ENCODE assay signal across 6 cellular contexts in genomic region chr19:48403606-48404005, GRCh38. TPM values are rescaled to one million over a fixed set of nuclear protein-coding genes. Genes with fewer than 3 reads are reported as not detected.
A peak's percentile ranks its signal among the peaks of the same experiment; 100 is the strongest.
DNase-seq lines count a peak whose midpoint lies in the region; ATAC-seq and TF ChIP-seq lines count a peak whose summit lies in the region.

No MANE protein-coding gene starts in this region.

- no peaks in the 10 kb centered on the region for H3K9me2 ChIP-seq in PC-9 (ENCODE audit: insufficient read depth)

- peaks cover 81% of the 10 kb centered on the region for H3K79me2 ChIP-seq in PC-9 (ENCODE audit: low read depth)

- H3K27ac Mint-ChIP-seq in endodermal cell, result no peak overlapping the region

- H3K4me1 ChIP-seq in BE2C, result peaks cover 11% of the 10 kb centered on the region
- H3K4me1 ChIP-seq in PC-9 (replicated peaks; ENCODE audit: insufficient read depth), result peaks cover 19% of the 10 kb centered on the region
- no peaks in the 10 kb centered on the region for H3K4me1 ChIP-seq in endodermal cell (ENCODE audit: control insufficient read depth, insufficient read depth, low read length)
- H3K4me1 ChIP-seq in effector memory CD4-positive, alpha-beta T cell (ENCODE audit: control insufficient read depth, insufficient read depth, low read length, poor library complexity, severe bottlenecking), result no peaks in the 10 kb centered on the region

- H3K27me3 Mint-ChIP-seq in endodermal cell (ENCODE audit: insufficient read depth), result peaks cover 2% of the 10 kb centered on the region

- peaks cover 28% of the 10 kb centered on the region for H3F3A ChIP-seq in PC-9 (ENCODE audit: insufficient read depth, low read depth)

- H3K4me1 Mint-ChIP-seq in endodermal cell, result peaks cover 6% of the 10 kb centered on the region

- peak; percentile 55 for ATAC-seq in GM21390 (IDR thresholded peaks at IDR 0.05; ENCODE audit: unreplicated experiment)

- no peaks in the 10 kb centered on the region for H3K36me3 Mint-ChIP-seq in endodermal cell (ENCODE audit: low read depth)

- TF ChIP-seq CTCF in BE2C (IDR thresholded peaks at IDR 0.05; ENCODE audit: low read depth, low read length) (no peak), PC-9 (conservative IDR thresholded peaks at IDR 0.05) (no peak), endodermal cell (conservative IDR thresholded peaks at IDR 0.05) (no peak)

- H3K4me2 ChIP-seq in PC-9, result no peak overlapping the region

- no peak overlapping the region for H3K9ac ChIP-seq in endodermal cell (ENCODE audit: extremely low read depth, low read length, poor library complexity, severe bottlenecking)

- BruUV-seq in PC-9 (replicated peaks; lab: Mats Ljungman, UMichigan), result no TSS peak

- H3K27ac ChIP-seq in PC-9, result no peak overlapping the region
- no peak overlapping the region for H3K27ac ChIP-seq in endodermal cell (ENCODE audit: low read depth, low read length)
- H3K27ac ChIP-seq in effector memory CD4-positive, alpha-beta T cell (ENCODE audit: insufficient read depth, low read length, poor library complexity, severe bottlenecking), result no peak overlapping the region

- no peaks in the 10 kb centered on the region for H3K9me3 ChIP-seq in BE2C
- no peaks in the 10 kb centered on the region for H3K9me3 ChIP-seq in PC-9 (ENCODE audit: insufficient read depth, low read depth)
- no peaks in the 10 kb centered on the region for H3K9me3 ChIP-seq in endodermal cell (ENCODE audit: control insufficient read depth, low read length)
- no peaks in the 10 kb centered on the region for H3K9me3 ChIP-seq in effector memory CD4-positive, alpha-beta T cell (ENCODE audit: control insufficient read depth, low read length)

- H3K4me3 Mint-ChIP-seq in endodermal cell, result no peak overlapping the region

- H3K36me3 ChIP-seq in BE2C (no peaks in the 10 kb centered on the region), PC-9 (ENCODE audit: low read depth) (no peaks in the 10 kb centered on the region), endodermal cell (ENCODE audit: control insufficient read depth, insufficient read depth, low read length) (no peaks in the 10 kb centered on the region)
- H3K36me3 ChIP-seq in effector memory CD4-positive, alpha-beta T cell (ENCODE audit: control insufficient read depth, insufficient read depth, low read length), result no peaks in the 10 kb centered on the region

- intact Hi-C loops in PC-9 (cut with micrococcal nuclease; ENCODE audit: unreplicated experiment), result no loop called here

- H3K4me3 ChIP-seq in BE2C (ENCODE audit: low read depth, low read length) (no peak overlapping the region), PC-9 (no peak overlapping the region), endodermal cell (ENCODE audit: low read length) (no peak overlapping the region)
- H3K4me3 ChIP-seq in effector memory CD4-positive, alpha-beta T cell (ENCODE audit: insufficient read depth, low read depth, low read length, poor library complexity, severe bottlenecking), result no peak overlapping the region

- H3K27me3 ChIP-seq in BE2C (no peaks in the 10 kb centered on the region), PC-9 (ENCODE audit: insufficient read depth, low read depth) (no peaks in the 10 kb centered on the region), endodermal cell (ENCODE audit: control insufficient read depth, insufficient read depth, low read length, poor library complexity, severe bottlenecking) (no peaks in the 10 kb centered on the region)
- H3K27me3 ChIP-seq in effector memory CD4-positive, alpha-beta T cell (replicated peaks; ENCODE audit: control insufficient read depth, insufficient read depth, low read length, poor library complexity, severe bottlenecking), result no peaks in the 10 kb centered on the region

- POLR2A ChIA-PET in PC-9 (lab: Charles Lee; ENCODE audit: unreplicated experiment), result interaction anchor here (0.6 to 0.7 kb wide), 3 partner anchors 13 to 98 kb away, joined by 3 to 22 read pairs (median 3); partner anchors contain the start of gene TMEM143

- WGBS in endodermal cell (ENCODE audit: insufficient coverage in 1 of 2, insufficient read length in 1 of 2), 2 experiments, result 48 to 59% methylated on average over 2 to 3 of the region's 3 CpGs

- H4K20me1 ChIP-seq in PC-9 (ENCODE audit: insufficient read depth), result peaks cover 50% of the 10 kb centered on the region

- CTCF ChIA-PET in PC-9 (lab: Charles Lee), result interaction anchor here (0.6 kb wide), 1 partner anchor 107 kb away, joined by 3 read pairs; no protein-coding TSS in a partner anchor

- no peak overlapping the region for H2AFZ ChIP-seq in PC-9

- DNase-seq in BE2C (peak; percentile 78), PC-9 (peak; percentile 35), endodermal cell (peak; percentile 90)
- DNase-seq in stimulated activated CD8-positive, alpha-beta memory T cell treated with anti-CD3 and anti-CD28 coated beads, Interleukin-4, amount 100 ng/mL, for 24 hours (ENCODE audit: low read depth), result peak; percentile 29
- no peak for DNase-seq in effector memory CD4-positive, alpha-beta T cell

- no peaks in the 10 kb centered on the region for H3K9me3 Mint-ChIP-seq in endodermal cell

RNA-seq across cellular contexts. Expression of gene GRIN2D, which starts 10.1 kb away (rescaled TPM):
- 0.31 TPM for polyA plus RNA-seq in BE2C (2012; ENCODE audit: insufficient read depth, insufficient read length, low read depth)
- total RNA-seq in PC-9 (2021), result 3.2 and 3.8 TPM in 2 replicates
- 1 to 10 TPM in 1 of 2 donors, under 1 TPM in 1; 0.77 to 1.2 TPM for total RNA-seq in endodermal cell
- 10.1 TPM for polyA plus RNA-seq in endodermal cell (2013, experiment 1 of 2)
- polyA plus RNA-seq in endodermal cell (2013, experiment 2 of 2), result 9.3 TPM

RNA-seq across cellular contexts. Expression of gene KDELR1, which starts 12.3 kb away (rescaled TPM):
- polyA plus RNA-seq in BE2C (2012; ENCODE audit: insufficient read depth, insufficient read length, low read depth), result 63.3 TPM
- total RNA-seq in PC-9 (2021) (220 and 261 TPM in 2 replicates), endodermal cell (100 to 1,000 TPM; 227 to 285 TPM)
- polyA plus RNA-seq in endodermal cell (2013, experiment 1 of 2), result 254 TPM
- 229 TPM for polyA plus RNA-seq in endodermal cell (2013, experiment 2 of 2)

RNA-seq across cellular contexts. Expression of gene SYNGR4, which starts 39.4 kb away (rescaled TPM):
- 1.7 TPM for polyA plus RNA-seq in BE2C (2012; ENCODE audit: insufficient read depth, insufficient read length, low read depth)
- 1.3 and 2.1 TPM in 2 replicates for total RNA-seq in PC-9 (2021)
- not detected for total RNA-seq in endodermal cell
- 0.96 TPM for polyA plus RNA-seq in endodermal cell (2013, experiment 1 of 2)
- not detected for polyA plus RNA-seq in endodermal cell (2013, experiment 2 of 2)

RNA-seq across cellular contexts. Expression of gene TMEM143, which starts 39.9 kb away (rescaled TPM):
- polyA plus RNA-seq in BE2C (2012; ENCODE audit: insufficient read depth, insufficient read length, low read depth), result 3.1 TPM
- total RNA-seq in PC-9 (2021) (24.8 and 31.3 TPM in 2 replicates), endodermal cell (10 to 100 TPM; 13.9 to 19.1 TPM)
- 12.9 TPM for polyA plus RNA-seq in endodermal cell (2013, experiment 1 of 2)
- 11.9 TPM for polyA plus RNA-seq in endodermal cell (2013, experiment 2 of 2)

RNA-seq across cellular contexts. Expression of gene GRWD1, which starts 42.2 kb away (rescaled TPM):
- 82.6 TPM for polyA plus RNA-seq in BE2C (2012; ENCODE audit: insufficient read depth, insufficient read length, low read depth)
- total RNA-seq in PC-9 (2021) (35.5 and 44.2 TPM in 2 replicates), endodermal cell (10 to 100 TPM; 36.6 to 39.2 TPM)
- polyA plus RNA-seq in endodermal cell (2013, experiment 1 of 2), result 15.0 TPM
- polyA plus RNA-seq in endodermal cell (2013, experiment 2 of 2), result 15.6 TPM

Comparison
In these comparisons a context has a peak if more than half of its experiments do, and no peak if none do; other contexts are left out.
1. DNase-seq: peak in BE2C (single experiment), PC-9 (2 of 2), endodermal cell (single experiment) and stimulated activated CD8-positive, alpha-beta memory T cell treated with anti-CD3 and anti-CD28 coated beads, Interleukin-4, amount 100 ng/mL, for 24 hours (single experiment); none in effector memory CD4-positive, alpha-beta T cell (0 of 3).